Comparison of ENCODE assay signal across 1 cellular context in genomic region chr11:65719887-65720236, GRCh38.
TF ChIP-seq lines count a peak whose summit lies in the region.

No MANE protein-coding gene starts in this region.

TF ChIP-seq in K562, 482 proteins besides CTCF, POLR2A, EP300 and RAD21 (continued from another document):
- TF ChIP-seq NKRF (IDR thresholded peaks at IDR 0.05; ENCODE audit: borderline replicate concordance) (peak; percentile 65), ERF (CRISPR knock-in tag; IDR thresholded peaks at IDR 0.05) (0 out of 2 replicates have a peak, but pooled peaks have one; percentile 58), THRB (CRISPR knock-in tag; conservative IDR thresholded peaks at IDR 0.05) (0 out of 2 replicates have a peak, but pooled peaks have one; percentile 52), L3MBTL2 (IDR thresholded peaks at IDR 0.05) (no peak), TCF7 (IDR thresholded peaks at IDR 0.05; ENCODE audit: borderline replicate concordance) (peak; percentile 36), POLR2B (IDR thresholded peaks at IDR 0.05; ENCODE audit: low read depth, partially characterized antibody) (peak; percentile 12), STAG1 (CRISPR knock-in tag; IDR thresholded peaks at IDR 0.05; ENCODE audit: borderline replicate concordance) (0 out of 2 replicates have a peak, but pooled peaks have one; percentile 21), ZNF263 (CRISPR knock-in tag; IDR thresholded peaks at IDR 0.05; ENCODE audit: borderline replicate concordance) (peak; percentile 89), MIER1 (IDR thresholded peaks at IDR 0.05; ENCODE audit: low read depth) (0 out of 2 replicates have a peak, but pooled peaks have one; percentile 50), SMARCB1 (IDR thresholded peaks at IDR 0.05; ENCODE audit: insufficient read length, low read depth) (no peak), E2F1 (CRISPR knock-in tag; IDR thresholded peaks at IDR 0.05) (no peak), CHD1 (IDR thresholded peaks at IDR 0.05; ENCODE audit: low read length) (peak; percentile 71), ZNF583 (CRISPR knock-in tag; IDR thresholded peaks at IDR 0.05) (no peak), ZNF511 (CRISPR knock-in tag; IDR thresholded peaks at IDR 0.05) (peak; percentile 41; the same call in 1 of the 2 replicates), OTX1 (CRISPR knock-in tag; IDR thresholded peaks at IDR 0.05) (0 out of 2 replicates have a peak, but pooled peaks have one; percentile 6), ZNF740 (CRISPR knock-in tag; IDR thresholded peaks at IDR 0.05) (0 out of 2 replicates have a peak, but pooled peaks have one; percentile 32), ZNF740 (tag; IDR thresholded peaks at IDR 0.05) (no peak), E2F3 (CRISPR knock-in tag; IDR thresholded peaks at IDR 0.05) (no peak), MYNN (IDR thresholded peaks at IDR 0.05) (peak; percentile 35; the same call in 1 of the 2 replicates), MYNN (CRISPR knock-in tag; IDR thresholded peaks at IDR 0.05) (no peak), E2F4 (CRISPR knock-in tag; IDR thresholded peaks at IDR 0.05; ENCODE audit: low read depth) (no peak), HNRNPLL (IDR thresholded peaks at IDR 0.05; ENCODE audit: low read depth, low read length, poor library complexity, severe bottlenecking) (peak; percentile 14), RBM39 (optimal IDR thresholded peaks at IDR 0.05; ENCODE audit: low read depth, low read length) (peak; percentile 17), ZNF431 (CRISPR knock-in tag; IDR thresholded peaks at IDR 0.05) (0 out of 2 replicates have a peak, but pooled peaks have one; percentile 13), PATZ1 (CRISPR knock-in tag; IDR thresholded peaks at IDR 0.05; ENCODE audit: borderline replicate concordance) (no peak), CEBPG (CRISPR knock-in tag; IDR thresholded peaks at IDR 0.05) (0 out of 2 replicates have a peak, but pooled peaks have one; percentile 24), CEBPG (tag; conservative IDR thresholded peaks at IDR 0.05 in 1 of 2, IDR thresholded peaks at IDR 0.05 in 1 of 2) (no peak), POLR2AphosphoS5 (IDR thresholded peaks at IDR 0.05; ENCODE audit: control insufficient read depth, insufficient read depth, low read depth, low read length) (peak; percentile 8; the same call in 1 of the 2 replicates)
